1 cellular context compared by ENCODE assay signal in genomic region chr7:122148878-122149277, GRCh38.
TF ChIP-seq lines count a peak whose summit lies in the region.

No MANE protein-coding gene starts in this region.

TF ChIP-seq in GM23338, 12 proteins besides CTCF, POLR2A, EP300 and RAD21 (continued from another document):
- no peak for TF ChIP-seq REST (IDR thresholded peaks at IDR 0.05; ENCODE audit: unreplicated experiment)
- TF ChIP-seq ZNF331 (CRISPR knock-in tag; IDR thresholded peaks at IDR 0.05; ENCODE audit: low read depth) = no peak
- no peak for TF ChIP-seq POLR2AphosphoS5 (IDR thresholded peaks at IDR 0.05; ENCODE audit: low read depth)
